Comparison of ENCODE assay signal across 25 cellular contexts in the genomic region with DNA sequence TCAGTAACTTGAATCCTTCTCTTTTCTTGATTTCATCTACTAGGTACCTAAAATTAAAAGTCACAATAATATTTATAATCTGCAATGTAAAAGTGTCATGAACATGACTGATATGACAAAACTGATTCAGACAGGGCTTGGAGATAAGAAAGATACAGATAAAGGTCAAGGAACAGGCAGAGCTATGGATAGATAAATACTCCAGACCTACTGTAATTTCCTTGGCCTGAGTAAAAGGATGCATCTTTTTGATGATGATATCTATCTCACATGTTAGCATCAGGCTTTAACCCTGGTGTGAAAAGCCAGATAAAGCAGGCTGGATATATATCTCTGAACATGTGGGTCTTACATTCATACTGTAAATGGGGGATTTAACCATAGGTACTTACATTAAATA.
"Had no signal": no experiment of that assay in that cellular context is flagged by ENCODE, and none has a peak within 500 bp of the region (broad histone marks: within the 10 kb centered on the region; RNA-seq: fewer than 3 reads in every experiment).

No MANE protein-coding gene starts in this region.

- H3K36me3 Mint-ChIP-seq: naive thymus-derived CD4-positive, alpha-beta T cell had no signal

- H3K36me3 ChIP-seq: colonic mucosa, esophagus squamous epithelium, heart right ventricle, left lung, lower lobe of right lung had no signal

- FAIRE-seq: endometrium had no signal

- H3K27me3 ChIP-seq: colonic mucosa, esophagus squamous epithelium, gastrocnemius medialis, heart right ventricle, left lung had no signal

- H3K9me3 Mint-ChIP-seq: dendritic cell treated with granulocyte-macrophage colony-stimulating factor and Interleukin-4, amounts not matched to agents 40 ng/mL and 50 ng/mL, for 4 days; effector memory CD8-positive, alpha-beta T cell; endodermal cell; naive thymus-derived CD4-positive, alpha-beta T cell had no signal

- H3K27ac Mint-ChIP-seq: dendritic cell treated with granulocyte-macrophage colony-stimulating factor and Interleukin-4, amounts not matched to agents 40 ng/mL and 50 ng/mL, for 4 days; effector memory CD8-positive, alpha-beta T cell; endodermal cell; naive thymus-derived CD4-positive, alpha-beta T cell had no signal

- H3K27me3 Mint-ChIP-seq: dendritic cell treated with granulocyte-macrophage colony-stimulating factor and Interleukin-4, amounts not matched to agents 40 ng/mL and 50 ng/mL, for 4 days had no signal

- H3K4me3 ChIP-seq: colonic mucosa, esophagus squamous epithelium, gastrocnemius medialis, heart right ventricle, left lung, lower lobe of right lung had no signal

- ATAC-seq: effector memory CD8-positive, alpha-beta T cell; esophagus mucosa; gastrocnemius medialis; heart right ventricle; left cardiac atrium; left lung; left ventricle myocardium superior; lower lobe of right lung; naive thymus-derived CD4-positive, alpha-beta T cell had no signal

- H3K4me3 Mint-ChIP-seq: dendritic cell treated with granulocyte-macrophage colony-stimulating factor and Interleukin-4, amounts not matched to agents 40 ng/mL and 50 ng/mL, for 4 days; effector memory CD8-positive, alpha-beta T cell; endodermal cell; naive thymus-derived CD4-positive, alpha-beta T cell had no signal

- H3K27ac ChIP-seq: colonic mucosa, epithelial cell of prostate, esophagus squamous epithelium, gastrocnemius medialis, heart right ventricle, left lung, lower lobe of right lung had no signal

- H3K9me3 ChIP-seq: colonic mucosa, esophagus squamous epithelium, gastrocnemius medialis, heart right ventricle, left lung, lower lobe of right lung had no signal

- H3K4me1 ChIP-seq: colonic mucosa, esophagus squamous epithelium, gastrocnemius medialis, heart right ventricle, left lung, lower lobe of right lung had no signal

- DNase-seq: colonic mucosa; cortex of kidney; effector CD8-positive, alpha-beta T cell; effector memory CD8-positive, alpha-beta T cell; endodermal cell; erythroblast; esophagus squamous epithelium; foreskin fibroblast; foreskin melanocyte; gastrocnemius medialis; glutamatergic neuron; head of caudate nucleus; heart right ventricle; hippocampal formation; left cardiac atrium; left lung; left ventricle myocardium superior; lower lobe of right lung; mesenchymal stem cell; midbrain; naive thymus-derived CD4-positive, alpha-beta T cell had no signal

- H3K4me1 Mint-ChIP-seq: naive thymus-derived CD4-positive, alpha-beta T cell had no signal
